In genomic region chr12:128813883-128814282, GRCh38 we compare ENCODE assay signal across 14 cellular contexts. TPM values are rescaled to one million over a fixed set of nuclear protein-coding genes. Genes with fewer than 3 reads are reported as not detected.
A peak's percentile ranks its signal among the peaks of the same experiment; 100 is the strongest.
DNase-seq lines count a peak whose midpoint lies in the region; ATAC-seq, FAIRE-seq and TF ChIP-seq lines count a peak whose summit lies in the region.
"Had no signal": no experiment of that assay in that cellular context is flagged by ENCODE, and none has a peak within 500 bp of the region (broad histone marks: within the 10 kb centered on the region; RNA-seq: fewer than 3 reads in every experiment).

No MANE protein-coding gene starts in this region.

- H3K27me3 ChIP-seq in esophagus muscularis mucosa, result no peaks in the 10 kb centered on the region
- H3K27me3 ChIP-seq in stomach, result no peaks in the 10 kb centered on the region
- H3K27me3 ChIP-seq: tibial artery had no signal

- no peak for FAIRE-seq in HTR-8/SVneo (lab: Jason Lieb, UNC)
- FAIRE-seq: A549 had no signal

- intact Hi-C loops in esophagus muscularis mucosa (cut with DNase I) (no loop called here), stomach (cut with DNase I; ENCODE audit: low total_unique reads) (no loop called here)
- intact Hi-C loops in activated CD4-positive, alpha-beta T cell treated with anti-CD3 and anti-CD28 coated beads, Interleukin-2, amount 10 ng/mL, durations not matched to agents 24 days and 14 days (cut with micrococcal nuclease), result no loop called here

- peak overlapping the region in 3 of 4 donors; percentile 1 to 40 (median 13) for H3K27ac ChIP-seq in esophagus muscularis mucosa (replicated peaks in 1 of 4)
- peak overlapping the region in 2 of 5 donors; percentile 13 to 33 for H3K27ac ChIP-seq in stomach
- H3K27ac ChIP-seq: A549 had no signal

- ATAC-seq in HG03045 (IDR thresholded peaks at IDR 0.05; ENCODE audit: unreplicated experiment), result peak; percentile 24
- ATAC-seq: A549 had no signal

- peaks cover 70% of the 10 kb centered on the region for H3K4me1 Mint-ChIP-seq in activated CD4-positive, alpha-beta T cell treated with anti-CD3 and anti-CD28 coated beads, Interleukin-2, amount 10 ng/mL, durations not matched to agents 24 days and 14 days

- no peak for TF ChIP-seq CTCF in esophagus muscularis mucosa (IDR thresholded peaks at IDR 0.05)
- no peak for TF ChIP-seq CTCF in stomach (IDR thresholded peaks at IDR 0.05)

- peaks cover 57 to 88% (median 70%) of the 10 kb centered on the region in 4 donors for H3K4me1 ChIP-seq in esophagus muscularis mucosa
- H3K4me1 ChIP-seq in stomach, result peaks cover 27 to 81% (median 45%) of the 10 kb centered on the region in 4 donors

- peak; percentile 53 for DNase-seq in activated CD8-positive, alpha-beta memory T cell treated with anti-CD3 and anti-CD28 coated beads for 24 hours
- DNase-seq in activated CD8-positive, alpha-beta memory T cell treated with anti-CD3 and anti-CD28 coated beads, Interleukin-2, amount 50 U/mL, for 4 hours, result no peak
- no peak for DNase-seq in esophagus muscularis mucosa (ENCODE audit: extremely low spot score)
- peak; percentile 2 for DNase-seq in stomach
- DNase-seq in HTR-8/SVneo (ENCODE audit: insufficient read length, low spot score), result no peak
- no peak for DNase-seq in OCI-M1 (lab: John Stamatoyannopoulos, UW)
- DNase-seq in activated CD4-positive, alpha-beta T cell treated with anti-CD3 and anti-CD28 coated beads, Interleukin-2, amount 10 ng/mL, durations not matched to agents 24 days and 14 days, result no peak
- DNase-seq: NCI-H1436; stimulated activated CD4-positive, alpha-beta T cell treated with anti-CD3 and anti-CD28 coated beads, Interleukin-2, amount 100 ng/mL, for 48 hours had no signal

- no peaks in the 10 kb centered on the region for H3K27me3 Mint-ChIP-seq in activated CD4-positive, alpha-beta T cell treated with anti-CD3 and anti-CD28 coated beads, Interleukin-2, amount 10 ng/mL, durations not matched to agents 24 days and 14 days
- H3K27me3 Mint-ChIP-seq: activated naive CD4-positive, alpha-beta T cell treated with anti-CD3 and anti-CD28 coated beads, Interleukin-2, amount 50 U/mL, for 24 hours had no signal

- no peak overlapping the region for H3K27ac Mint-ChIP-seq in activated CD4-positive, alpha-beta T cell treated with anti-CD3 and anti-CD28 coated beads, Interleukin-2, amount 10 ng/mL, durations not matched to agents 24 days and 14 days
- H3K27ac Mint-ChIP-seq: activated naive CD4-positive, alpha-beta T cell treated with anti-CD3 and anti-CD28 coated beads, Interleukin-2, amount 50 U/mL, for 24 hours had no signal

- TF ChIP-seq EP300 in esophagus muscularis mucosa (IDR thresholded peaks at IDR 0.05) (no peak), stomach (IDR thresholded peaks at IDR 0.05) (no peak)

- 79% methylated on average over 10 of the region's 10 CpGs for WGBS in esophagus muscularis mucosa
- WGBS in stomach, 5 donors, result 75 to 81% (median 78%) methylated on average over 10 of the region's 10 CpGs

- peaks cover 50% of the 10 kb centered on the region for H3K36me3 Mint-ChIP-seq in activated CD4-positive, alpha-beta T cell treated with anti-CD3 and anti-CD28 coated beads, Interleukin-2, amount 10 ng/mL, durations not matched to agents 24 days and 14 days (ENCODE audit: low read depth)

- H3K36me3 ChIP-seq in esophagus muscularis mucosa, result peaks cover 0 to 36% (median 12%) of the 10 kb centered on the region in 4 donors
- H3K36me3 ChIP-seq in stomach, result peaks cover 7 to 31% (median 24%) of the 10 kb centered on the region in 4 donors

- H3K4me3 Mint-ChIP-seq in activated CD4-positive, alpha-beta T cell treated with anti-CD3 and anti-CD28 coated beads, Interleukin-2, amount 10 ng/mL, durations not matched to agents 24 days and 14 days, result no peak overlapping the region
- H3K4me3 Mint-ChIP-seq: activated naive CD4-positive, alpha-beta T cell treated with anti-CD3 and anti-CD28 coated beads, Interleukin-2, amount 50 U/mL, for 24 hours; neural crest cell had no signal

- no peak overlapping the region for H3K4me3 ChIP-seq in esophagus muscularis mucosa
- no peak overlapping the region for H3K4me3 ChIP-seq in stomach
- H3K4me3 ChIP-seq: A549, tibial artery had no signal

- no peaks in the 10 kb centered on the region for H3K9me3 Mint-ChIP-seq in activated CD4-positive, alpha-beta T cell treated with anti-CD3 and anti-CD28 coated beads, Interleukin-2, amount 10 ng/mL, durations not matched to agents 24 days and 14 days
- H3K9me3 Mint-ChIP-seq: activated naive CD4-positive, alpha-beta T cell treated with anti-CD3 and anti-CD28 coated beads, Interleukin-2, amount 50 U/mL, for 24 hours; neural crest cell had no signal

- TF ChIP-seq POLR2A in esophagus muscularis mucosa (IDR thresholded peaks at IDR 0.05; ENCODE audit: low read depth), result no peak
- no peak for TF ChIP-seq POLR2A in stomach (IDR thresholded peaks at IDR 0.05)

- no peaks in the 10 kb centered on the region for H3K9me3 ChIP-seq in esophagus muscularis mucosa
- no peaks in the 10 kb centered on the region for H3K9me3 ChIP-seq in stomach
- H3K9me3 ChIP-seq: A549, tibial artery had no signal

RNA-seq across cellular contexts. Expression of gene SLC15A4, which starts 9.9 kb away (rescaled TPM):
- total RNA-seq in esophagus muscularis mucosa (10 to 100 TPM; 37.5 to 43.0 (median 39.6) TPM), stomach (10 to 100 TPM in 2 of 5 donors, 1 to 10 TPM in 2, under 1 TPM in 1; 0.89 to 37.8 (median 2.3) TPM)
- polyA plus RNA-seq in stomach, result 1 to 10 TPM; 3.7 to 9.3 (median 4.7) TPM
- 31.0 and 36.8 TPM in 2 replicates for total RNA-seq in activated CD4-positive, alpha-beta T cell treated with anti-CD3 and anti-CD28 coated beads, Interleukin-2, amount 10 ng/mL, durations not matched to agents 24 days and 14 days

RNA-seq across cellular contexts. Expression of gene GLT1D1, which starts 39.4 kb away (rescaled TPM):
- 1 to 10 TPM in 1 of 4 donors, under 1 TPM in 3; under 0.01 to 1.5 (median 0.32) TPM for total RNA-seq in esophagus muscularis mucosa
- 1 to 10 TPM in 1 of 5 donors, not detected in 4; 1.3 TPM for total RNA-seq in stomach
- under 1 TPM; 0.13 to 0.92 (median 0.87) TPM for polyA plus RNA-seq in stomach
- total RNA-seq in activated CD4-positive, alpha-beta T cell treated with anti-CD3 and anti-CD28 coated beads, Interleukin-2, amount 10 ng/mL, durations not matched to agents 24 days and 14 days, result 2.2 TPM in 2 replicates
- polyA plus RNA-seq: A549 had no signal

Comparison
In these comparisons a context has a peak if more than half of its experiments do, and no peak if none do; other contexts are left out.
1. DNase-seq: peak in activated CD8-positive, alpha-beta memory T cell treated with anti-CD3 and anti-CD28 coated beads for 24 hours (single experiment) and stomach (single experiment); none in activated CD8-positive, alpha-beta memory T cell treated with anti-CD3 and anti-CD28 coated beads, Interleukin-2, amount 50 U/mL, for 4 hours (single experiment), esophagus muscularis mucosa (single experiment), HTR-8/SVneo (single experiment), OCI-M1 (single experiment) and activated CD4-positive, alpha-beta T cell treated with anti-CD3 and anti-CD28 coated beads, Interleukin-2, amount 10 ng/mL, durations not matched to agents 24 days and 14 days (single experiment).